Comparison of ENCODE assay signal across 27 cellular contexts in genomic region chr10:75015440-75015839, GRCh38.
A peak's percentile ranks its signal among the peaks of the same experiment; 100 is the strongest.
DNase-seq lines count a peak whose midpoint lies in the region; ATAC-seq, FAIRE-seq and TF ChIP-seq lines count a peak whose summit lies in the region.
"Had no signal": no experiment of that assay in that cellular context is flagged by ENCODE, and none has a peak within 500 bp of the region (broad histone marks: within the 10 kb centered on the region; RNA-seq: fewer than 3 reads in every experiment).

No MANE protein-coding gene starts in this region.

- no peak overlapping the region for H3K27ac ChIP-seq in CD8-positive, alpha-beta memory T cell (ENCODE audit: low read depth, low read length)
- peak overlapping the region; percentile 5 for H3K27ac ChIP-seq in effector memory CD4-positive, alpha-beta T cell (ENCODE audit: insufficient read depth, low read length, poor library complexity, severe bottlenecking)
- H3K27ac ChIP-seq: BLaER1, epithelial cell of prostate had no signal

- H3K27me3 ChIP-seq in BE2C (no peaks in the 10 kb centered on the region), MG63 (no peaks in the 10 kb centered on the region)
- no peaks in the 10 kb centered on the region for H3K27me3 ChIP-seq in CD8-positive, alpha-beta memory T cell (ENCODE audit: insufficient read depth, low read length, poor library complexity, severe bottlenecking)
- no peaks in the 10 kb centered on the region for H3K27me3 ChIP-seq in effector memory CD4-positive, alpha-beta T cell (replicated peaks; ENCODE audit: control insufficient read depth, insufficient read depth, low read length, poor library complexity, severe bottlenecking)
- H3K27me3 ChIP-seq: BLaER1, right lobe of liver had no signal

- H3K4me3 Mint-ChIP-seq in CD8-positive, alpha-beta memory T cell, result peak overlapping the region in 2 of 7 donors; percentile 4 to 50
- H3K4me3 Mint-ChIP-seq: activated CD4-positive, alpha-beta memory T cell treated with anti-CD3 and anti-CD28 coated beads, Interleukin-2, amount 10 ng/mL, durations not matched to agents 7 days and 5 days; type B pancreatic cell had no signal

- peaks cover 5 to 57% (median 5%) of the 10 kb centered on the region in 3 donors for H3K36me3 Mint-ChIP-seq in CD8-positive, alpha-beta memory T cell

- H3K27me3 Mint-ChIP-seq in CD8-positive, alpha-beta memory T cell, result no peaks in the 10 kb centered on the region
- H3K27me3 Mint-ChIP-seq: activated CD4-positive, alpha-beta memory T cell treated with anti-CD3 and anti-CD28 coated beads, Interleukin-2, amount 10 ng/mL, durations not matched to agents 7 days and 5 days; type B pancreatic cell had no signal

- H3K9me3 ChIP-seq in BE2C (no peaks in the 10 kb centered on the region), MG63 (no peaks in the 10 kb centered on the region)
- H3K9me3 ChIP-seq in CD8-positive, alpha-beta memory T cell (ENCODE audit: low read length), result no peaks in the 10 kb centered on the region
- H3K9me3 ChIP-seq in effector memory CD4-positive, alpha-beta T cell (ENCODE audit: control insufficient read depth, low read length), result no peaks in the 10 kb centered on the region
- H3K9me3 ChIP-seq: BLaER1, HAP-1, right lobe of liver had no signal

- no peak for FAIRE-seq in frontal cortex (lab: Jason Lieb, UNC)
- FAIRE-seq: bronchial epithelial cell, GM18507 had no signal

- H3K4me3 ChIP-seq in BE2C (ENCODE audit: low read depth, low read length) (no peak overlapping the region), MG63 (no peak overlapping the region)
- H3K4me3 ChIP-seq in CD8-positive, alpha-beta memory T cell (ENCODE audit: low read length), result no peak overlapping the region
- no peak overlapping the region for H3K4me3 ChIP-seq in effector memory CD4-positive, alpha-beta T cell (ENCODE audit: insufficient read depth, low read depth, low read length, poor library complexity, severe bottlenecking)
- H3K4me3 ChIP-seq: BLaER1, HAP-1, lung, right lobe of liver had no signal

- peak; percentile 65 for DNase-seq in BE2C
- DNase-seq in CD8-positive, alpha-beta memory T cell, result no peak
- no peak for DNase-seq in effector memory CD4-positive, alpha-beta T cell
- DNase-seq in frontal cortex (ENCODE audit: low spot score in 2 of 2), result no peak
- no peak for DNase-seq in MG63
- DNase-seq: activated CD4-positive, alpha-beta memory T cell treated with anti-CD3 and anti-CD28 coated beads, Interleukin-2, amount 10 ng/mL, durations not matched to agents 7 days and 5 days; activated gamma-delta T cell treated with Interleukin-2 at 50 U/mL for 16 hours; amygdala; Calu3; DMS79 treated with DMSO at 0.1 percent for 48 hours; KG1; NCI-H146; NCI-H2107; right lobe of liver; SHP77; stimulated activated CD4-positive, alpha-beta T cell treated with anti-CD3 and anti-CD28 coated beads, Interleukin-2, amount 100 ng/mL, for 48 hours had no signal

- no peaks in the 10 kb centered on the region for H3K9me3 Mint-ChIP-seq in CD8-positive, alpha-beta memory T cell
- H3K9me3 Mint-ChIP-seq: activated CD4-positive, alpha-beta memory T cell treated with anti-CD3 and anti-CD28 coated beads, Interleukin-2, amount 10 ng/mL, durations not matched to agents 7 days and 5 days; type B pancreatic cell had no signal

- no peak for TF ChIP-seq CTCF in BE2C (IDR thresholded peaks at IDR 0.05; ENCODE audit: low read depth, low read length)

- peaks cover 8% of the 10 kb centered on the region for H3K4me1 ChIP-seq in BE2C
- peaks cover 28% of the 10 kb centered on the region for H3K4me1 ChIP-seq in CD8-positive, alpha-beta memory T cell (ENCODE audit: insufficient read depth, low read length)
- H3K4me1 ChIP-seq in effector memory CD4-positive, alpha-beta T cell (ENCODE audit: control insufficient read depth, insufficient read depth, low read length, poor library complexity, severe bottlenecking), result peaks cover 16% of the 10 kb centered on the region
- H3K4me1 ChIP-seq: HAP-1 had no signal

- peaks cover 44 to 54% (median 52%) of the 10 kb centered on the region in 3 donors for H3K4me1 Mint-ChIP-seq in CD8-positive, alpha-beta memory T cell

- CTCF ChIA-PET in CD8-positive, alpha-beta memory T cell (lab: Charles Lee), result no interaction called here

- POLR2A ChIA-PET in CD8-positive, alpha-beta memory T cell (lab: Charles Lee), result interaction anchor here (0.5 kb wide), 1 partner anchor 138 kb away, joined by 3 read pairs; no protein-coding TSS in a partner anchor

- H3K27ac Mint-ChIP-seq in CD8-positive, alpha-beta memory T cell, result peak overlapping the region in 7 of 8 donors; percentile 24 to 95 (median 75)
- H3K27ac Mint-ChIP-seq: type B pancreatic cell had no signal

- no peaks in the 10 kb centered on the region for H3K36me3 ChIP-seq in BE2C
- peaks cover 2% of the 10 kb centered on the region for H3K36me3 ChIP-seq in CD8-positive, alpha-beta memory T cell (ENCODE audit: insufficient read depth, low read length)
- peaks cover 12% of the 10 kb centered on the region for H3K36me3 ChIP-seq in effector memory CD4-positive, alpha-beta T cell (ENCODE audit: control insufficient read depth, insufficient read depth, low read length)
- no peaks in the 10 kb centered on the region for H3K36me3 ChIP-seq in MG63
- H3K36me3 ChIP-seq: HAP-1 had no signal

- ATAC-seq in SK-N-SH treated with all-trans-retinoic acid at 6 μM for 48 hours, result peak; percentile 50; the same call in 1 of the 3 replicates
- ATAC-seq in GM19452 (IDR thresholded peaks at IDR 0.05; ENCODE audit: unreplicated experiment), result no peak
- ATAC-seq in HG03025 (IDR thresholded peaks at IDR 0.05; ENCODE audit: low FRiP score, unreplicated experiment), result no peak
- ATAC-seq: activated CD4-positive, CD25-positive, alpha-beta regulatory T cell treated with anti-CD3 and anti-CD28 coated beads, Interleukin-2, amount 50 U/mL, for 24 hours; right lobe of liver had no signal

TF ChIP-seq in SK-N-SH treated with all-trans-retinoic acid at 6 μM for 48 hours, 23 proteins besides CTCF, POLR2A, EP300 and RAD21 (continues in another document):
- TF ChIP-seq TSHZ2 (CRISPR knock-in tag; IDR thresholded peaks at IDR 0.05) (peak; percentile 90), CSDC2 (CRISPR knock-in tag; IDR thresholded peaks at IDR 0.05) (no peak), ESRRG (CRISPR knock-in tag; IDR thresholded peaks at IDR 0.05) (no peak), CSRNP3 (CRISPR knock-in tag; IDR thresholded peaks at IDR 0.05) (no peak)
- TF ChIP-seq, protein P1, sequence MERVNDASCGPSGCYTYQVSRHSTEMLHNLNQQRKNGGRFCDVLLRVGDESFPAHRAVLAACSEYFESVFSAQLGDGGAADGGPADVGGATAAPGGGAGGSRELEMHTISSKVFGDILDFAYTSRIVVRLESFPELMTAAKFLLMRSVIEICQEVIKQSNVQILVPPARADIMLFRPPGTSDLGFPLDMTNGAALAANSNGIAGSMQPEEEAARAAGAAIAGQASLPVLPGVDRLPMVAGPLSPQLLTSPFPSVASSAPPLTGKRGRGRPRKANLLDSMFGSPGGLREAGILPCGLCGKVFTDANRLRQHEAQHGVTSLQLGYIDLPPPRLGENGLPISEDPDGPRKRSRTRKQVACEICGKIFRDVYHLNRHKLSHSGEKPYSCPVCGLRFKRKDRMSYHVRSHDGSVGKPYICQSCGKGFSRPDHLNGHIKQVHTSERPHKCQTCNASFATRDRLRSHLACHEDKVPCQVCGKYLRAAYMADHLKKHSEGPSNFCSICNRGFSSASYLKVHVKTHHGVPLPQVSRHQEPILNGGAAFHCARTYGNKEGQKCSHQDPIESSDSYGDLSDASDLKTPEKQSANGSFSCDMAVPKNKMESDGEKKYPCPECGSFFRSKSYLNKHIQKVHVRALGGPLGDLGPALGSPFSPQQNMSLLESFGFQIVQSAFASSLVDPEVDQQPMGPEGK (CRISPR knock-in tag; IDR thresholded peaks at IDR 0.05; ENCODE audit: borderline replicate concordance), result no peak
